Comparison of ENCODE assay signal across 10 cellular contexts in the genomic region with DNA sequence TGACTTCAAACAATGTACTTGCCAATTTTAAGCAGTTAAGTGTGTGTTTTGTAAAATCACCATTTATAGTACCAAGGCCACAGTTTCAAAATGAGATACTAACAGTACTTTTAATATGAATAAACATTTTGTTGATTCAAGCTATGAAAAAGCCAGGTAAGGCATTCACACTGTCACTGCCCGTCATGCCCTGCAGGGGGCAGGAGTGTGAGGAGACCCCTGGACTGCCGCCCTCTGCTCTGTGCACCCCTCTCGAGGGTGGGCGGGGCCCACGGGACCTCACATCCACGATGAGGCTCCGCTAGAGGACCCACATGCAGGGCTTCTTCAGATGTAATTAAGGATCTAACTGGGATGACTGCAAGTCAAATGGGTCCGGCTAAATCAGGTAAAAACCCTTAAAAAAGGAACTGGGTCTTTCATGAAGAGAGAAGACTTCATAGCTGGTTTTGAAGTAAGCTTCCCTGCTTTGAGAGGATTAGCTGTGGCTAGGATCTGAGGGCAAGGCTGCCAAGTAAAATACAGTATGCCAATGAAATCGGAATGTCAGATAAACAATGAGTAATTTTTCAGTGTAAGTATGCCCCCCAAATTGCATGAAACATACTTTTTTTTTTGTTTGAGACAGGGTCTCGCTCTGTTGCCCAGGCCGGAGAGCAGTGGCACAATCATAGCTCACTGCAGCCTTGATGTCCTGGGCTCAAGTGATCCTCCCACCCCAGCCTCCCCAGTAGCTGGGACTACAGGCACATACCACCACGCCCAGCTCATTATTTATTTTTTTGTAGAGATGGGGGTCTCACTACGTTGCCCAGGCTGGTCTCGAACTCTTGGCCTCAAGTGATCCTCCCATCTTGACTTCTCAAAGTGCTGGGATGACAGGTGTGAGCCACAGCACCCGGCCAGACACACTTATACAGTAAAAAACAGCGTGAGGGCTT. TPM values are rescaled to one million over a fixed set of nuclear protein-coding genes. Genes with fewer than 3 reads are reported as not detected.
DNase-seq lines count a peak whose midpoint lies in the region; ATAC-seq, FAIRE-seq and TF ChIP-seq lines count a peak whose summit lies in the region.
"Had no signal": no experiment of that assay in that cellular context is flagged by ENCODE, and none has a peak within 500 bp of the region (broad histone marks: within the 10 kb centered on the region; RNA-seq: fewer than 3 reads in every experiment).

No MANE protein-coding gene starts in this region.

- no peaks in the 10 kb centered on the region for H3K9me3 ChIP-seq in kidney (ENCODE audit: control insufficient read depth in 1 of 2, low read length in 2 of 2)

- FAIRE-seq in kidney (lab: Jason Lieb, UNC), result no peak

- no peak for ATAC-seq in HG02610 (IDR thresholded peaks at IDR 0.05; ENCODE audit: unreplicated experiment)
- ATAC-seq in GM18519 (IDR thresholded peaks at IDR 0.05; ENCODE audit: low FRiP score, unreplicated experiment), result no peak

- DNase-seq in AG09309 (ENCODE audit: low read depth), result no peak
- no peak for DNase-seq in GM13977 (ENCODE audit: low spot score)
- DNase-seq in activated naive CD4-positive, alpha-beta T cell treated with Interleukin-2 at 50 U/mL for 16 hours, result peak; percentile 40
- no peak for DNase-seq in kidney
- no peak for DNase-seq in mucosa of gallbladder (ENCODE audit: low spot score)
- no peak for DNase-seq in SIG-M5 treated with dmso at 0.1 percent for 504 hours (lab: John Stamatoyannopoulos, UW; ENCODE audit: unreplicated experiment)
- DNase-seq: NCI-H1048 had no signal

- in situ Hi-C loops in GM13977 (cut with MboI; ENCODE audit: low pct_unique_long_range_greater_than_20kb, low sequenced_read_pairs, unreplicated experiment), result no loop called here

- H3K27ac ChIP-seq in kidney (ENCODE audit: low read depth in 2 of 2, low read length in 2 of 2), result no peak overlapping the region

- intact Hi-C loops in kidney (cut with DNase I), result no loop called here

- TF ChIP-seq CTCF in AG09309 (IDR thresholded peaks at IDR 0.05; ENCODE audit: control insufficient read depth, insufficient read depth, low read depth, low read length, missing control alignments) (peak; percentile 51), GM13977 (IDR thresholded peaks at IDR 0.05; ENCODE audit: extremely low read depth, insufficient read depth, missing control alignments) (peak; percentile 57), kidney (IDR thresholded peaks at IDR 0.05; ENCODE audit: borderline replicate concordance, extremely low read depth, insufficient read depth) (peak; percentile 14)

- peaks cover 74 to 77% of the 10 kb centered on the region in 2 donors for H3K36me3 ChIP-seq in kidney (ENCODE audit: control insufficient read depth in 1 of 2, insufficient read depth in 2 of 2, low read length in 2 of 2)

- H3K9ac ChIP-seq in kidney (ENCODE audit: low read length in 2 of 2), result no peak overlapping the region

- H3K4me3 ChIP-seq in AG09309 (ENCODE audit: control insufficient read depth, low read depth, low read length) (no peak overlapping the region), kidney (ENCODE audit: low read length in 2 of 2) (no peak overlapping the region)

- no peaks in the 10 kb centered on the region for H3K4me1 ChIP-seq in kidney (ENCODE audit: control insufficient read depth in 1 of 2, insufficient read depth in 1 of 2, low read depth in 1 of 2, low read length in 2 of 2)

RNA-seq across cellular contexts. Expression of gene DIDO1, which starts 18.7 kb away (rescaled TPM):
- 67.9 TPM for total RNA-seq in kidney
- polyA plus RNA-seq in kidney (ENCODE audit: insufficient read depth, low read depth, low replicate concordance), result 23.0 TPM
- total RNA-seq in mucosa of gallbladder, result 61.1 TPM

RNA-seq across cellular contexts. Expression of gene GID8, which starts 30.3 kb away (rescaled TPM):
- 37.3 TPM for total RNA-seq in kidney
- 16.4 TPM for polyA plus RNA-seq in kidney (ENCODE audit: insufficient read depth, low read depth, low replicate concordance)
- total RNA-seq in mucosa of gallbladder, result 32.9 TPM

RNA-seq across cellular contexts. Expression of gene SLC17A9, which starts 44.9 kb away (rescaled TPM):
- 9.5 TPM for total RNA-seq in kidney
- polyA plus RNA-seq in kidney (ENCODE audit: insufficient read depth, low read depth, low replicate concordance), result 2.0 TPM
- total RNA-seq in mucosa of gallbladder, result 19.8 TPM
- total RNA-seq: skeletal muscle tissue had no signal

RNA-seq across cellular contexts. Expression of gene TCFL5, which starts 46.0 kb away (rescaled TPM):
- total RNA-seq in kidney (11.5 TPM), mucosa of gallbladder (8.2 TPM)
- 6.1 TPM for polyA plus RNA-seq in kidney (ENCODE audit: insufficient read depth, low read depth, low replicate concordance)
